Comparison of ENCODE assay signal across 13 cellular contexts in the genomic region with DNA sequence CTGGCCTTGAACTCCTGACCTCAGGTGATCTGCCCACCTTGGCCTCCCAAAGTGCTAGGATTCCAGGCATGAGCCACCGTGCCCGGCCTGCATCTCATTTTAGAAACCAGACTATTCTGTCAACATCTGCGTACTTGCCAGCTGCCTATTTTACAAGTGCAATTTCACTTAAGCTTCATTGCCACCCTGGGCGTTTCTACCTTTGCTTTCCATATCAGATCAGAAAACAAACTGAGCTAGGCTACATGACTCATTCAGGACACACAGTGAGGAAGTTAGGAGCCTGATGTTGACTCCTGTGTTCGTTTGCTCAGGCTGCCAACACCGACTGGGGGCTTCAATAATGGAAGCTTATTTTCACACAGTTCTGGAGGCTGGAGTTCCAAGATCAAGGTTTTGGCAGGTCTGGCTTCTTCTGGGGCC. TPM values are rescaled to one million over a fixed set of nuclear protein-coding genes. Genes with fewer than 3 reads are reported as not detected.
A peak's percentile ranks its signal among the peaks of the same experiment; 100 is the strongest.
DNase-seq lines count a peak whose midpoint lies in the region; ATAC-seq, FAIRE-seq and TF ChIP-seq lines count a peak whose summit lies in the region.
"Had no signal": no experiment of that assay in that cellular context is flagged by ENCODE, and none has a peak within 500 bp of the region (broad histone marks: within the 10 kb centered on the region; RNA-seq: fewer than 3 reads in every experiment).

No MANE protein-coding gene starts in this region.

- no peak overlapping the region for H3K9ac ChIP-seq in HepG2 (ENCODE audit: insufficient read depth, low read depth, low read length)

- CTCF ChIA-PET in HepG2 (lab: Yijun Ruan, JAX; ENCODE audit: low intra/inter-chr PET ratio, low total read pairs) = no interaction called here
- CTCF ChIA-PET in activated CD4-positive, alpha-beta memory T cell treated with anti-CD3 and anti-CD28 coated beads for 36 hours (lab: Charles Lee) = interaction anchor here (1.3 to 6.6 kb wide), 2 partner anchors 13 to 107 kb away, joined by 3 to 92 read pairs; no protein-coding TSS in a partner anchor

- intact Hi-C loops in HepG2 (cut with micrococcal nuclease; ENCODE audit: unreplicated experiment) = loop anchor here (10.0 kb wide), 1 partner anchor 222 kb away; no protein-coding TSS in a partner anchor
- intact Hi-C loops in activated CD4-positive, alpha-beta memory T cell treated with anti-CD3 and anti-CD28 coated beads for 36 hours (cut with micrococcal nuclease) = loop anchor here (10.0 kb wide), 1 partner anchor 542 kb away; no protein-coding TSS in a partner anchor

- no peaks in the 10 kb centered on the region for H3K36me3 Mint-ChIP-seq in activated CD4-positive, alpha-beta memory T cell treated with anti-CD3 and anti-CD28 coated beads for 36 hours

- no peak for TF ChIP-seq CTCF in HepG2 (CRISPR knock-in tag; IDR thresholded peaks at IDR 0.05)

- peak overlapping the region; percentile 64 for H3K4me2 ChIP-seq in HepG2 (ENCODE audit: low read depth, low read length)

- DNase-seq in COLO668 (lab: John Stamatoyannopoulos, UW; ENCODE audit: unreplicated experiment) (peak; percentile 52), HuH-7 (ENCODE audit: low spot score) (peak; percentile 80), astrocyte of the hippocampus (ENCODE audit: low read depth, low spot score) (peak; percentile 18), HepG2 (ENCODE audit: low spot score) (peak; percentile 84), cerebellar nuclear complex (lab: John Stamatoyannopoulos, UW) (no peak), COLO829 (ENCODE audit: low spot score) (no peak)
- no peak for DNase-seq in activated CD4-positive, alpha-beta memory T cell treated with anti-CD3 and anti-CD28 coated beads for 36 hours
- DNase-seq: activated T-cell treated with anti-CD3 and anti-CD28 coated beads, Interleukin-2, amount 50 U/mL, for 24 hours; esophagus squamous epithelium; RPMI8226; stimulated activated CD4-positive, alpha-beta T cell treated with anti-CD3 and anti-CD28 coated beads, Interleukin-12 subunit alpha, Interleukin-12 subunit beta, amount 100 ng/mL, for 4 hours had no signal

- H3K4me3 ChIP-seq in HepG2 (replicated peaks in 1 of 3; ENCODE audit: insufficient read depth in 1 of 3, low read depth in 2 of 3, low read length in 3 of 3) = peak overlapping the region in 2 of 3 experiments; percentile 8 to 29; a peak in 3 of 6 replicates
- H3K4me3 ChIP-seq: esophagus squamous epithelium had no signal

- no peak overlapping the region for H3K27ac Mint-ChIP-seq in activated CD4-positive, alpha-beta memory T cell treated with anti-CD3 and anti-CD28 coated beads for 36 hours
- H3K27ac Mint-ChIP-seq: activated T-cell treated with anti-CD3 and anti-CD28 coated beads, Interleukin-2, amount 50 U/mL, for 24 hours had no signal

- H3K27me3 Mint-ChIP-seq in activated CD4-positive, alpha-beta memory T cell treated with anti-CD3 and anti-CD28 coated beads for 36 hours = peaks cover 3% of the 10 kb centered on the region
- H3K27me3 Mint-ChIP-seq: activated T-cell treated with anti-CD3 and anti-CD28 coated beads, Interleukin-2, amount 50 U/mL, for 24 hours had no signal

- no peak overlapping the region for H2AFZ ChIP-seq in HepG2 (ENCODE audit: low read length)

- no peak for TF ChIP-seq POLR2A in HepG2 (IDR thresholded peaks at IDR 0.05; ENCODE audit: insufficient read depth in 1 of 2, low read depth in 2 of 2, low read length in 2 of 2)

- POLR2A ChIA-PET in HepG2 (lab: Yijun Ruan, JAX) = interaction anchor here (0.7 to 0.9 kb wide), 2 partner anchors 11 to 43 kb away, joined by 3 read pairs; no protein-coding TSS in a partner anchor
- POLR2A ChIA-PET in activated CD4-positive, alpha-beta memory T cell treated with anti-CD3 and anti-CD28 coated beads for 36 hours (lab: Charles Lee) = no interaction called here

- ATAC-seq in HepG2 (peak; percentile 78), GM19395 (IDR thresholded peaks at IDR 0.05; ENCODE audit: unreplicated experiment) (no peak)

- peaks cover 41% of the 10 kb centered on the region for H3K4me1 ChIP-seq in HepG2 (ENCODE audit: insufficient read depth, low read length)

- H3K36me3 ChIP-seq in HepG2 (replicated peaks in 1 of 2; ENCODE audit: control insufficient read depth in 1 of 2, insufficient read depth in 2 of 2, low read length in 2 of 2) = no peaks in the 10 kb centered on the region
- H3K36me3 ChIP-seq: esophagus squamous epithelium had no signal

- H3K27me3 ChIP-seq in HepG2 (ENCODE audit: control insufficient read depth in 1 of 2, insufficient read depth in 2 of 2, low read length in 2 of 2) = peaks cover 1 to 4% of the 10 kb centered on the region in 2 experiments; a peak in 2 of 5 replicates

- in situ Hi-C loops in HepG2 (cut with HindIII; ENCODE audit: extremely low pct_ligation_motif_present, low pct_unique_long_range_greater_than_20kb) = loop anchor here (25.0 kb wide), 2 partner anchors 225 to 550 kb away; no protein-coding TSS in a partner anchor

- FAIRE-seq in HepG2 (lab: Jason Lieb, UNC) = no peak

- H3K79me2 ChIP-seq in HepG2 (ENCODE audit: insufficient read depth, low read length) = no peaks in the 10 kb centered on the region

- no TSS peak for BruUV-seq in HepG2 (replicated peaks; lab: Mats Ljungman, UMichigan)

- H4K20me1 ChIP-seq in HepG2 (ENCODE audit: insufficient read depth, low read length) = no peaks in the 10 kb centered on the region

- no peaks in the 10 kb centered on the region for H3K9me3 ChIP-seq in HepG2 (ENCODE audit: low read length)
- H3K9me3 ChIP-seq: esophagus squamous epithelium had no signal

- TF ChIP-seq EP300 in HepG2 (IDR thresholded peaks at IDR 0.05; ENCODE audit: low read depth in 2 of 2, low read length in 2 of 2) = no peak
- 0 out of 2 replicates have a peak, but pooled peaks have one; percentile 18 for TF ChIP-seq EP300 in HepG2 (CRISPR knock-in tag; IDR thresholded peaks at IDR 0.05; ENCODE audit: borderline replicate concordance)

- 4% methylated on average over 6 of the region's 6 CpGs for WGBS in HepG2 (ENCODE audit: low lambda C conversion rate)

- H3K9me3 Mint-ChIP-seq in activated CD4-positive, alpha-beta memory T cell treated with anti-CD3 and anti-CD28 coated beads for 36 hours = no peaks in the 10 kb centered on the region
- H3K9me3 Mint-ChIP-seq: activated T-cell treated with anti-CD3 and anti-CD28 coated beads, Interleukin-2, amount 50 U/mL, for 24 hours; neural crest cell had no signal

- no peak overlapping the region for H3K4me3 Mint-ChIP-seq in activated CD4-positive, alpha-beta memory T cell treated with anti-CD3 and anti-CD28 coated beads for 36 hours
- H3K4me3 Mint-ChIP-seq: activated T-cell treated with anti-CD3 and anti-CD28 coated beads, Interleukin-2, amount 50 U/mL, for 24 hours; neural crest cell had no signal

- H3K4me1 Mint-ChIP-seq in activated CD4-positive, alpha-beta memory T cell treated with anti-CD3 and anti-CD28 coated beads for 36 hours (ENCODE audit: low read depth) = peaks cover 3% of the 10 kb centered on the region

- H3K27ac ChIP-seq in HepG2 (ENCODE audit: extremely low read length, insufficient read depth, low read length) = peak overlapping the region; percentile 3

- no peak for TF ChIP-seq RAD21 in HepG2 (CRISPR knock-in tag; IDR thresholded peaks at IDR 0.05)

TF ChIP-seq in HepG2, 621 proteins besides CTCF, POLR2A, EP300 and RAD21 (continues in another document):
- TF ChIP-seq ZNF598 (CRISPR knock-in tag; IDR thresholded peaks at IDR 0.05; ENCODE audit: borderline replicate concordance) = no peak
- peak; percentile 41; the same call in 1 of the 2 replicates for TF ChIP-seq FOXO1 (CRISPR knock-in tag; IDR thresholded peaks at IDR 0.05)
- TF ChIP-seq YEATS2 (CRISPR knock-in tag; IDR thresholded peaks at IDR 0.05; ENCODE audit: borderline replicate concordance) = no peak

RNA-seq across cellular contexts. Expression of gene KLHL25, which starts 42.3 kb away (rescaled TPM):
- 7.4 and 8.2 TPM in 2 replicates for total RNA-seq in HepG2 (2016; rRNA removed; fragmentation: Illumina TruSeq; extraction: Trizol)
- total RNA-seq in HepG2 (2016; cell fraction: cytosol; rRNA removed; fragmentation: Illumina TruSeq; extraction: Trizol; ENCODE audit: low read depth) = 2.2 TPM in 2 replicates
- total RNA-seq in HepG2 (2016; cell fraction: insoluble cytoplasmic fraction; rRNA removed; fragmentation: Illumina TruSeq; extraction: Trizol) = 6.6 and 8.0 TPM in 2 replicates
- total RNA-seq in HepG2 (2016; cell fraction: membrane; rRNA removed; fragmentation: Illumina TruSeq; extraction: Trizol) = 4.1 and 4.3 TPM in 2 replicates
- 6.8 and 7.2 TPM in 2 replicates for total RNA-seq in HepG2 (2016; cell fraction: nucleus; rRNA removed; fragmentation: Illumina TruSeq; extraction: Trizol)
- polyA plus RNA-seq in HepG2 (2011; rRNA removed) = 3.7 and 5.2 TPM in 2 replicates
- 3.2 and 4.8 TPM in 2 replicates for polyA plus RNA-seq in HepG2 (2011; cell fraction: cytosol; rRNA removed)
- 9.9 and 10.8 TPM in 2 replicates for polyA plus RNA-seq in HepG2 (2011; cell fraction: nucleus; rRNA removed)
- polyA plus RNA-seq in HepG2 (2012) = 2.3 and 3.1 TPM in 2 replicates
- polyA plus RNA-seq in HepG2 (2016; cell fraction: cytosol; fragmentation: Illumina TruSeq; extraction: Trizol; ENCODE audit: low read depth) = 1.0 and 1.1 TPM in 2 replicates
- polyA plus RNA-seq in HepG2 (2016; cell fraction: insoluble cytoplasmic fraction; fragmentation: Illumina TruSeq; extraction: Trizol; ENCODE audit: low read depth) = 5.4 and 5.9 TPM in 2 replicates
- 1.7 and 2.0 TPM in 2 replicates for polyA plus RNA-seq in HepG2 (2016; cell fraction: membrane; fragmentation: Illumina TruSeq; extraction: Trizol; ENCODE audit: low read depth)
- 8.0 TPM in 2 replicates for polyA plus RNA-seq in HepG2 (2016; cell fraction: nucleus; fragmentation: Illumina TruSeq; extraction: Trizol; ENCODE audit: insufficient read depth, low read depth)
- 9.9 and 14.9 TPM in 2 replicates for polyA minus RNA-seq in HepG2 (2011; rRNA and poly(A)+ RNA removed; ENCODE audit: low replicate concordance)
- polyA minus RNA-seq in HepG2 (2011; cell fraction: cytosol; rRNA and poly(A)+ RNA removed) = 3.3 and 4.0 TPM in 2 replicates
- polyA minus RNA-seq in HepG2 (2011; cell fraction: nucleus; rRNA and poly(A)+ RNA removed) = 6.2 and 6.7 TPM in 2 replicates
- total RNA-seq in activated CD4-positive, alpha-beta memory T cell treated with anti-CD3 and anti-CD28 coated beads for 36 hours = 1 to 10 TPM; 5.3 to 5.7 TPM

Comparison
In these comparisons a context has a peak if more than half of its experiments do, and no peak if none do; other contexts are left out.
1. DNase-seq: peak in COLO668 (single experiment), HuH-7 (single experiment), astrocyte of the hippocampus (single experiment) and HepG2 (single experiment); none in activated CD4-positive, alpha-beta memory T cell treated with anti-CD3 and anti-CD28 coated beads for 36 hours (single experiment), cerebellar nuclear complex (0 of 2) and COLO829 (single experiment).